Comparison of ENCODE assay signal across 1 cellular context in genomic region chr15:32853667-32854066, GRCh38.
TF ChIP-seq lines count a peak whose summit lies in the region.

No MANE protein-coding gene starts in this region.

TF ChIP-seq in WTC11, 78 proteins besides CTCF, POLR2A, EP300 and RAD21 (continued from another document):
- TF ChIP-seq, protein P1, sequence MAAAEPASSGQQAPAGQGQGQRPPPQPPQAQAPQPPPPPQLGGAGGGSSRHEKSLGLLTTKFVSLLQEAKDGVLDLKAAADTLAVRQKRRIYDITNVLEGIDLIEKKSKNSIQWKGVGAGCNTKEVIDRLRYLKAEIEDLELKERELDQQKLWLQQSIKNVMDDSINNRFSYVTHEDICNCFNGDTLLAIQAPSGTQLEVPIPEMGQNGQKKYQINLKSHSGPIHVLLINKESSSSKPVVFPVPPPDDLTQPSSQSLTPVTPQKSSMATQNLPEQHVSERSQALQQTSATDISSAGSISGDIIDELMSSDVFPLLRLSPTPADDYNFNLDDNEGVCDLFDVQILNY (CRISPR knock-in tag; IDR thresholded peaks at IDR 0.05), result no peak
- TF ChIP-seq NFE2L1 (CRISPR knock-in tag; IDR thresholded peaks at IDR 0.05), result no peak
- TF ChIP-seq FOXK1 (CRISPR knock-in tag; IDR thresholded peaks at IDR 0.05), result no peak
- TF ChIP-seq PREB (CRISPR knock-in tag; IDR thresholded peaks at IDR 0.05; ENCODE audit: borderline replicate concordance), result no peak
- no peak for TF ChIP-seq ZNF423 (CRISPR knock-in tag; IDR thresholded peaks at IDR 0.05)
- TF ChIP-seq JAZF1 (CRISPR knock-in tag; IDR thresholded peaks at IDR 0.05), result no peak
- TF ChIP-seq ZNF219 (CRISPR knock-in tag; IDR thresholded peaks at IDR 0.05; ENCODE audit: borderline replicate concordance), result no peak
- no peak for TF ChIP-seq FOXP1 (CRISPR knock-in tag; IDR thresholded peaks at IDR 0.05; ENCODE audit: borderline replicate concordance)
TF ChIP-seq in WTC11: peak in this region for 0.
